27 cellular contexts compared by ENCODE assay signal in genomic region chr10:51934373-51934772, GRCh38.
"Had no signal": no experiment of that assay in that cellular context is flagged by ENCODE, and none has a peak within 500 bp of the region (broad histone marks: within the 10 kb centered on the region; RNA-seq: fewer than 3 reads in every experiment).

No MANE protein-coding gene starts in this region.

- FAIRE-seq: urothelium cell line had no signal

- H3K4me3 ChIP-seq: stomach, suprapubic skin, testis, thoracic aorta, thyroid gland, tibial artery, tibial nerve, transverse colon, upper lobe of left lung, upper lobe of right lung, uterus, vagina had no signal

- H3K4me1 ChIP-seq: stomach, suprapubic skin, testis, thyroid gland, transverse colon, uterus, vagina had no signal

- H3K9me3 ChIP-seq: stomach, suprapubic skin, testis, thoracic aorta, thyroid gland, tibial artery, tibial nerve, transverse colon, upper lobe of left lung, upper lobe of right lung, uterus, vagina had no signal

- DNase-seq: stimulated activated CD4-positive, alpha-beta T cell treated with anti-CD3 and anti-CD28 coated beads, Interleukin-2, amount 100 ng/mL, for 48 hours; stimulated activated CD4-positive, alpha-beta T cell treated with anti-CD3 and anti-CD28 coated beads, Interleukin-4, amount 100 ng/mL, for 1 hour; stimulated activated CD4-positive, alpha-beta T cell treated with anti-CD3 and anti-CD28 coated beads, Interleukin-4, amount 100 ng/mL, for 24 hours; stimulated activated CD4-positive, alpha-beta T cell treated with anti-CD3 and anti-CD28 coated beads, Interleukin-4, amount 100 ng/mL, for 4 hours; stimulated activated CD8-positive, alpha-beta memory T cell treated with anti-CD3 and anti-CD28 coated beads, Interleukin-4, amount 100 ng/mL, for 48 hours; stimulated activated naive B cell treated with anti-CD40 and anti-IgM and Interleukin-4, amounts not matched to agents 10 μg/mL and 1 μg/mL and 100 μg/mL, for 72 hours; stimulated activated naive CD4-positive, alpha-beta T cell; stimulated activated naive CD4-positive, alpha-beta T cell treated with Interleukin-2 at 50 U/mL for 16 hours; stimulated activated naive CD8-positive, alpha-beta T cell treated with anti-CD3 and anti-CD28 coated beads, Interleukin-15, amount 100 ng/mL, for 72 hours; stimulated activated naive CD8-positive, alpha-beta T cell treated with anti-CD3 and anti-CD28 coated beads, Interleukin-15, Interleukin-2, amounts not matched to agents 100 U/mL and 50 U/mL, for 24 hours; stomach; substantia nigra; testis; thyroid gland; tibial artery; transverse colon; trophoblast cell; upper lobe of left lung; upper lobe of right lung; uterus had no signal

- ATAC-seq: stimulated activated effector memory CD8-positive, alpha-beta T cell treated with anti-CD3 and anti-CD28 coated beads, Interleukin-12 subunit alpha, Interleukin-12 subunit beta, amount 100 ng/mL, for 72 hours; stimulated activated memory B cell treated with anti-CD40 and anti-IgM and Interleukin-4, amounts not matched to agents 10 μg/mL and 1 μg/mL and 100 μg/mL, for 72 hours; stimulated activated naive B cell treated with anti-CD40 and anti-IgM and Interleukin-4, amounts not matched to agents 10 μg/mL and 1 μg/mL and 100 μg/mL, for 72 hours; stimulated activated naive CD8-positive, alpha-beta T cell treated with anti-CD3 and anti-CD28 coated beads, Interleukin-15, amount 100 ng/mL, for 72 hours; stimulated activated naive CD8-positive, alpha-beta T cell treated with anti-CD3 and anti-CD28 coated beads, Interleukin-15, Interleukin-2, amounts not matched to agents 100 U/mL and 50 U/mL, for 24 hours; upper lobe of right lung had no signal

- H3K27ac ChIP-seq: stomach, suprapubic skin, testis, thoracic aorta, thyroid gland, tibial artery, tibial nerve, transverse colon, upper lobe of left lung, upper lobe of right lung, uterus, vagina had no signal
